In the genomic region with DNA sequence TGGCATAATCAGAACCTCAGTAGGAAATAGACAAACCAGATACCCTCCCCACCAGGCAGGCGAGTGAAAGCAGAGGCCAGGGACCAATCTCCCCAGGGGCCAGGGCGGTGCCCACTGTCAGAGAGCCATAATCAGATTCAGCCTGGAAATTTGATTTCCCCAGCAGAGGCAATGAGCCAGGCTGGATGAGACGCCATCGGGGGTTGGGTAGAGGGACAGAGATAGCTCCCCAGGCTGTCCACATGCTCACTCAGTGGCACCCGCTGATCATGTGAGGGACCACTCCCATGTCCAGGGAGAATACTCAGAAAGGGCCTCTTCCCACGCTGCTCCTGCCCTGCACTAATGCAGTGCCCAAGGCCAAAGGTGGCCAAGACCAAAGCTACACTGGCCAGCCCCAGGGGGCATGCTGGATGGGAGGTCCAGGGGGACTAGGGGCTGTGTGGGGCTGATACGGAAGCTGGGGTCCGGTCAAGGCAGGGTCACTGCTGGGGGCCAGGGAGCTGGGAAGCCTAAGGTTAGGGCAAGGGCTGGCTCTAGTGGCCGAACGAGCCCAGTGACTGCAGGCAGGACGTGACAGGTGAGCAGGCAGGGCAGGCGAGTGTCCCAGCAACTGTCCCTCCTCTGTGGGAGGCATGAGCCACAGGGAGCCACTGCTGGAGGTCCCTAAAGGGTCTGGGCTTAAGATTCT, we compare ENCODE assay signal across 19 cellular contexts. TPM values are rescaled to one million over a fixed set of nuclear protein-coding genes. Genes with fewer than 3 reads are reported as not detected.
DNase-seq lines count a peak whose midpoint lies in the region; ATAC-seq and TF ChIP-seq lines count a peak whose summit lies in the region.
"Had no signal": no experiment of that assay in that cellular context is flagged by ENCODE, and none has a peak within 500 bp of the region (broad histone marks: within the 10 kb centered on the region; RNA-seq: fewer than 3 reads in every experiment).

No MANE protein-coding gene starts in this region.

- H3K36me3 ChIP-seq in BLaER1 (no peaks in the 10 kb centered on the region), SK-N-SH (replicated peaks in 1 of 2; ENCODE audit: control insufficient read depth in 1 of 2, insufficient read depth in 2 of 2, low read length in 1 of 2) (no peaks in the 10 kb centered on the region)
- H3K36me3 ChIP-seq: uterus had no signal

- H3F3A ChIP-seq in SK-N-SH (replicated peaks; ENCODE audit: insufficient read depth) = no peaks in the 10 kb centered on the region

- ATAC-seq in GM18858 (IDR thresholded peaks at IDR 0.05; ENCODE audit: unreplicated experiment) = no peak
- ATAC-seq in GM18867 (IDR thresholded peaks at IDR 0.05; ENCODE audit: unreplicated experiment) = no peak
- ATAC-seq: activated CD8-positive, alpha-beta memory T cell treated with anti-CD3 and anti-CD28 coated beads, Interleukin-2, amount 10 ng/mL, durations not matched to agents 7 days and 5 days; body of pancreas; foreskin keratinocyte had no signal

- no peaks in the 10 kb centered on the region for H3K79me2 ChIP-seq in SK-N-SH (ENCODE audit: insufficient read depth)

- H3K9me3 ChIP-seq in BLaER1 (no peaks in the 10 kb centered on the region), SK-N-SH (no peaks in the 10 kb centered on the region)
- H3K9me3 ChIP-seq: body of pancreas, uterus had no signal

- no peak for TF ChIP-seq RAD21 in SK-N-SH (IDR thresholded peaks at IDR 0.05; ENCODE audit: low read length)

- H3K4me1 ChIP-seq in BLaER1 (peaks cover 85% of the 10 kb centered on the region), SK-N-SH (ENCODE audit: control insufficient read depth in 1 of 2, insufficient read depth in 2 of 2, low read depth in 1 of 2, low read length in 1 of 2) (peaks cover 0 to 82% of the 10 kb centered on the region in 2 experiments; a peak in 2 of 4 replicates)
- H3K4me1 ChIP-seq: body of pancreas, foreskin keratinocyte had no signal

- H3K9ac ChIP-seq in BLaER1 = no peak overlapping the region
- H3K9ac ChIP-seq in SK-N-SH = no peak overlapping the region

- peak in 1 of 2 experiments; percentile 97; a peak in 2 of 4 replicates for TF ChIP-seq EP300 in SK-N-SH (IDR thresholded peaks at IDR 0.05; ENCODE audit: borderline replicate concordance in 1 of 2, low read depth in 1 of 2, low read length in 1 of 2)

- POLR2A ChIA-PET in SK-N-SH (lab: Yijun Ruan, JAX) = interaction anchor here (0.7 kb wide), 1 partner anchor 82 kb away, joined by 3 read pairs; no protein-coding TSS in a partner anchor

- DNase-seq in SK-N-SH (peak; percentile 89), fibroblast of the aortic adventitia (ENCODE audit: low read depth) (peak; percentile 12), posterior vena cava (ENCODE audit: low spot score) (peak; percentile 79), GOT3 (lab: John Stamatoyannopoulos, UW) (no peak)
- no peak for DNase-seq in activated CD4-positive, CD25-positive, alpha-beta regulatory T cell (lab: John Stamatoyannopoulos, UW)
- DNase-seq: activated CD4-positive, alpha-beta T cell treated with anti-CD3 and anti-CD28 coated beads for 4 hours; activated CD8-positive, alpha-beta memory T cell treated with anti-CD3 and anti-CD28 coated beads, Interleukin-2, amount 10 ng/mL, durations not matched to agents 7 days and 5 days; activated naive CD8-positive, alpha-beta T cell treated with anti-CD3 and anti-CD28 coated beads, Interleukin-2, amount 10 ng/mL, durations not matched to agents 7 days and 5 days; body of pancreas; foreskin keratinocyte; mesendoderm; NCI-H1417 treated with DMSO at 0.1 percent for 48 hours; NCI-H510A treated with DMSO at 0.1 percent for 48 hours; SW 1271; uterus had no signal

- intact Hi-C loops in posterior vena cava (cut with DNase I) = no loop called here

- H3K27ac ChIP-seq in BLaER1 = no peak overlapping the region
- peak overlapping the region in 1 of 2 experiments; percentile 97; a peak in 2 of 4 replicates for H3K27ac ChIP-seq in SK-N-SH (ENCODE audit: low read depth in 2 of 2, low read length in 1 of 2)
- H3K27ac ChIP-seq: body of pancreas, foreskin keratinocyte, RWPE1 had no signal

- TF ChIP-seq CTCF in SK-N-SH (IDR thresholded peaks at IDR 0.05) (no peak), fibroblast of the aortic adventitia (IDR thresholded peaks at IDR 0.05; ENCODE audit: insufficient read depth, low read length) (no peak)

- H3K9me2 ChIP-seq in SK-N-SH = no peaks in the 10 kb centered on the region

- WGBS in SK-N-SH (ENCODE audit: low lambda C conversion rate) = 76% methylated on average over 10 of the region's 12 CpGs

- H3K4me3 ChIP-seq in BLaER1 = no peak overlapping the region
- no peak overlapping the region for H3K4me3 ChIP-seq in SK-N-SH (ENCODE audit: low read depth in 2 of 2, low read length in 1 of 2)
- H3K4me3 ChIP-seq in fibroblast of the aortic adventitia (ENCODE audit: low read depth, low read length) = no peak overlapping the region
- H3K4me3 ChIP-seq: body of pancreas, uterus had no signal

- H4K20me1 ChIP-seq in BLaER1 = no peaks in the 10 kb centered on the region
- no peaks in the 10 kb centered on the region for H4K20me1 ChIP-seq in SK-N-SH (ENCODE audit: insufficient read depth)

- H2AFZ ChIP-seq in SK-N-SH (ENCODE audit: low read depth) = no peak overlapping the region

- CTCF ChIA-PET in SK-N-SH (lab: Yijun Ruan, JAX) = interaction anchor here (0.6 to 5.5 kb wide), 6 partner anchors 10 to 533 kb away, joined by 3 to 70 read pairs (median 5); no protein-coding TSS in a partner anchor

- H3K4me2 ChIP-seq in BLaER1 = peak overlapping the region; percentile 87
- 0 out of 2 replicates have a peak overlapping the region, but pooled peaks have one; percentile 17 for H3K4me2 ChIP-seq in SK-N-SH

- H3K27me3 ChIP-seq in BLaER1 (no peaks in the 10 kb centered on the region), SK-N-SH (ENCODE audit: insufficient read depth) (no peaks in the 10 kb centered on the region)
- H3K27me3 ChIP-seq: body of pancreas, uterus had no signal

TF ChIP-seq in SK-N-SH, 30 proteins besides CTCF, POLR2A, EP300 and RAD21:
- TF ChIP-seq TCF12 (IDR thresholded peaks at IDR 0.05) (peak; percentile 17; the same call in 1 of the 2 replicates), GATA2 (CRISPR knock-in tag; IDR thresholded peaks at IDR 0.05) (peak; percentile 80), SMC3 (IDR thresholded peaks at IDR 0.05; ENCODE audit: low read depth, low read length) (peak; percentile 16; the same call in 1 of the 2 replicates), CHD2 (IDR thresholded peaks at IDR 0.05; ENCODE audit: low read length, partially characterized antibody) (peak; percentile 87), RCOR1 (IDR thresholded peaks at IDR 0.05; ENCODE audit: low read length) (peak; percentile 84), POLR2AphosphoS5 (IDR thresholded peaks at IDR 0.05; ENCODE audit: low read depth, low read length) (no peak), FOXJ3 (CRISPR knock-in tag; IDR thresholded peaks at IDR 0.05) (peak; percentile 95), JUND (IDR thresholded peaks at IDR 0.05) (no peak), MXI1 (IDR thresholded peaks at IDR 0.05; ENCODE audit: low read depth, low read length) (peak; percentile 77), FOSL2 (IDR thresholded peaks at IDR 0.05; ENCODE audit: borderline replicate concordance, low read depth) (no peak)

RNA-seq across cellular contexts. Expression of a gene that starts 19.8 kb away (rescaled TPM):
- 27.4 and 33.0 TPM in 2 replicates for polyA plus RNA-seq in SK-N-SH (2012; rRNA removed)
- 8.7 and 26.7 TPM in 2 replicates for polyA plus RNA-seq in SK-N-SH (2012; cell fraction: cytosol; rRNA removed)
- polyA plus RNA-seq in SK-N-SH (2012; cell fraction: nucleus; rRNA removed) = 105 and 141 TPM in 2 replicates
- 9.7 and 12.9 TPM in 2 replicates for total RNA-seq in fibroblast of the aortic adventitia (ENCODE audit: low replicate concordance)
- 10 to 100 TPM; 20.1 to 21.3 TPM for total RNA-seq in posterior vena cava

RNA-seq across cellular contexts. Expression of a gene that starts 24.1 kb away (rescaled TPM):
- polyA plus RNA-seq in SK-N-SH (2012; rRNA removed) = 20.7 and 25.5 TPM in 2 replicates
- polyA plus RNA-seq in SK-N-SH (2012; cell fraction: cytosol; rRNA removed) = 10.1 and 15.9 TPM in 2 replicates
- polyA plus RNA-seq in SK-N-SH (2012; cell fraction: nucleus; rRNA removed) = 28.8 and 32.7 TPM in 2 replicates
- total RNA-seq in fibroblast of the aortic adventitia (ENCODE audit: low replicate concordance) (25.7 and 41.7 TPM in 2 replicates), posterior vena cava (10 to 100 TPM; 28.4 to 31.1 TPM)

RNA-seq across cellular contexts. Expression of a gene that starts 55.2 kb away (rescaled TPM):
- 33.5 and 34.7 TPM in 2 replicates for polyA plus RNA-seq in SK-N-SH (2012; rRNA removed)
- 16.1 and 21.5 TPM in 2 replicates for polyA plus RNA-seq in SK-N-SH (2012; cell fraction: cytosol; rRNA removed)
- 59.6 and 61.9 TPM in 2 replicates for polyA plus RNA-seq in SK-N-SH (2012; cell fraction: nucleus; rRNA removed)
- 16.4 and 16.8 TPM in 2 replicates for total RNA-seq in fibroblast of the aortic adventitia (ENCODE audit: low replicate concordance)
- 10 to 100 TPM; 13.9 to 19.2 TPM for total RNA-seq in posterior vena cava

RNA-seq across cellular contexts. Expression of a gene that starts 55.3 kb away (rescaled TPM):
- polyA plus RNA-seq in SK-N-SH (2012; rRNA removed) = 205 and 343 TPM in 2 replicates
- 170 and 298 TPM in 2 replicates for polyA plus RNA-seq in SK-N-SH (2012; cell fraction: cytosol; rRNA removed)
- polyA plus RNA-seq in SK-N-SH (2012; cell fraction: nucleus; rRNA removed) = 209 and 222 TPM in 2 replicates
- total RNA-seq in fibroblast of the aortic adventitia (ENCODE audit: low replicate concordance) (120 and 151 TPM in 2 replicates), posterior vena cava (10 to 100 TPM; 81.7 to 95.4 TPM)

Comparison
In these comparisons a context has a peak if more than half of its experiments do, and no peak if none do; other contexts are left out.
1. DNase-seq: peak in SK-N-SH (single experiment), fibroblast of the aortic adventitia (single experiment) and posterior vena cava (single experiment); none in activated CD4-positive, CD25-positive, alpha-beta regulatory T cell (0 of 4) and GOT3 (single experiment).